In the genomic region with DNA sequence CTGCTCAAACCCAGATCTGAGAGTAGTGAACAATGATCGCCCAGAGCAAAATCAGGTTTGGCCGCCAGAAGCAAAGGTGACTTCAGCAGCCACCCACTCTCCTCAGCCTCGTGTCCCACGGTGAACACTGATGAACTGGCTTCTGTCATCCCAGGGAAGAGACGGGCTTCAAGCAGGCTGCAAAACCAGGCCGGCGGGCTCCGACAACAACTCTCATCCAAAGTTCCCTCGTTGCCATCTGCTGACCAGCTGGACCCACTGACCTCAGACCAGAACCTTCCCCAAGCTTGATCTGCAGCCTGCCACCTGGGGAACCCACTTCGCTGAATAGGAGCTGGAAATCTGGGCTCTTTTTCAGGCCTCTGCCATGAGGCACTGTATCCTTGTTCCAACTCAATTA, we compare ENCODE assay signal across 27 cellular contexts.
"Had no signal": no experiment of that assay in that cellular context is flagged by ENCODE, and none has a peak within 500 bp of the region (broad histone marks: within the 10 kb centered on the region; RNA-seq: fewer than 3 reads in every experiment).

No MANE protein-coding gene starts in this region.

- H3K27ac Mint-ChIP-seq: activated B cell treated with CpG ODN at 0.5 μM for 24 hours; activated CD4-positive, alpha-beta memory T cell treated with anti-CD3 and anti-CD28 coated beads for 36 hours; activated CD4-positive, alpha-beta T cell treated with anti-CD3 and anti-CD28 coated beads, Interleukin-2, amount 10 ng/mL, durations not matched to agents 24 days and 14 days; activated naive CD4-positive, alpha-beta T cell treated with anti-CD3 and anti-CD28 coated beads for 36 hours; activated naive CD8-positive, alpha-beta T cell; activated T-helper 17 cell treated with anti-CD3 and anti-CD28 coated beads, Interleukin-2, amount 50 U/mL, for 72 hours; T-cell had no signal

- H3K9me3 Mint-ChIP-seq: activated CD4-positive, alpha-beta memory T cell treated with anti-CD3 and anti-CD28 coated beads for 36 hours; activated CD4-positive, alpha-beta T cell treated with anti-CD3 and anti-CD28 coated beads, Interleukin-2, amount 10 ng/mL, durations not matched to agents 24 days and 14 days; activated naive CD4-positive, alpha-beta T cell treated with anti-CD3 and anti-CD28 coated beads for 36 hours; activated T-cell treated with anti-CD3 and anti-CD28 coated beads, Interleukin-2, amount 50 U/mL, for 4 hours; activated T-helper 17 cell treated with anti-CD3 and anti-CD28 coated beads, Interleukin-2, amount 50 U/mL, for 72 hours; T-cell had no signal

- H3K36me3 Mint-ChIP-seq: activated CD4-positive, alpha-beta memory T cell treated with anti-CD3 and anti-CD28 coated beads for 36 hours; activated naive CD8-positive, alpha-beta T cell; T-cell had no signal

- H3K27me3 Mint-ChIP-seq: activated B cell treated with CpG ODN at 0.5 μM for 24 hours had no signal

- H3K27ac ChIP-seq: KMS-11, SK-N-MC had no signal

- H3K4me1 Mint-ChIP-seq: activated T-helper 17 cell treated with anti-CD3 and anti-CD28 coated beads, Interleukin-2, amount 50 U/mL, for 72 hours had no signal

- H3K4me3 ChIP-seq: SK-N-MC had no signal

- DNase-seq: activated B cell treated with CpG ODN at 0.5 μM for 24 hours; activated CD4-positive, alpha-beta memory T cell treated with anti-CD3 and anti-CD28 coated beads for 36 hours; activated CD4-positive, alpha-beta T cell treated with anti-CD3 and anti-CD28 coated beads for 1 hour; activated CD4-positive, alpha-beta T cell treated with anti-CD3 and anti-CD28 coated beads, Interleukin-2, amount 10 ng/mL, durations not matched to agents 24 days and 14 days; activated CD8-positive, alpha-beta memory T cell treated with anti-CD3 and anti-CD28 coated beads for 24 hours; activated gamma-delta T cell; activated naive CD4-positive, alpha-beta T cell treated with anti-CD3 and anti-CD28 coated beads for 36 hours; activated T-cell treated with anti-CD3 and anti-CD28 coated beads, Interleukin-2, amount 50 U/mL, for 4 hours; amygdala; NCI-H1092; NCI-H1417; NCI-H1930; NCI-H2171 treated with DMSO at 0.1 percent for 48 hours; NCI-H226; NCI-H510A; NCI-H526 treated with DMSO at 0.1 percent for 48 hours; NCI-H82; NK-92 treated with Interleukin-12 subunit alpha and Interleukin-12 subunit beta, amount 100 ng/mL, for 24 hours; OCI-M1; RPMI8226; T-cell; T-helper 2 cell; T1000 had no signal

- H3K4me3 Mint-ChIP-seq: activated B cell treated with CpG ODN at 0.5 μM for 24 hours; activated CD4-positive, alpha-beta memory T cell treated with anti-CD3 and anti-CD28 coated beads for 36 hours; activated CD4-positive, alpha-beta T cell treated with anti-CD3 and anti-CD28 coated beads, Interleukin-2, amount 10 ng/mL, durations not matched to agents 24 days and 14 days; activated naive CD4-positive, alpha-beta T cell treated with anti-CD3 and anti-CD28 coated beads for 36 hours; activated naive CD8-positive, alpha-beta T cell; activated T-cell treated with anti-CD3 and anti-CD28 coated beads, Interleukin-2, amount 50 U/mL, for 4 hours; activated T-helper 17 cell treated with anti-CD3 and anti-CD28 coated beads, Interleukin-2, amount 50 U/mL, for 72 hours; T-cell had no signal
